1 cellular context compared by ENCODE assay signal in the genomic region with DNA sequence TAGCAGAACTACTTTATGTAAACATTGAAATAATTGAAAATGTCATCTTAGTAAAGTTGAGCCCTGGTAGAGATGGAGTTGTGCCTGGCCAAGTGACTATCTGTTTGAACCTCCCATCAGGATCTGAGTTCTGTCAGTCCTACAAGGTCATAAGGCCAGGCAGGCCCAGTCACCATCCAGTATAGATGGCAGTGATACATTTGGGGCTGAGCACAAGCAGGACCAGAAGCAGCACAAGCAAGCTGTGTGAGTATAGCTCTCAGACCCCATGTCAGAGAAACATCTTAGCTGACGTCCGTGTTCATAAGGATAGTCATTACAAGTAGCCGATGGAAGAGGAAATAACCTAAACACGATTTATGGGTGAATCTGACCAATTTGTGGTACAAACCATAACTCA.
TF ChIP-seq lines count a peak whose summit lies in the region.

No MANE protein-coding gene starts in this region.

TF ChIP-seq in IMR-90, 13 proteins besides CTCF, POLR2A, EP300 and RAD21:
- TF ChIP-seq FOS (IDR thresholded peaks at IDR 0.05; ENCODE audit: low read depth, low read length) (no peak), BHLHE40 (IDR thresholded peaks at IDR 0.05; ENCODE audit: low read depth, low read length) (no peak), MAZ (IDR thresholded peaks at IDR 0.05; ENCODE audit: borderline replicate concordance, low read depth, low read length) (no peak), CHD1 (IDR thresholded peaks at IDR 0.05; ENCODE audit: low read depth, low read length) (no peak), RFX5 (IDR thresholded peaks at IDR 0.05; ENCODE audit: low read depth, low read length) (no peak), CEBPB (IDR thresholded peaks at IDR 0.05; ENCODE audit: low read depth, low read length) (no peak), MXI1 (IDR thresholded peaks at IDR 0.05; ENCODE audit: borderline replicate concordance, low read depth, low read length) (no peak), NFE2L2 (IDR thresholded peaks at IDR 0.05; ENCODE audit: low read depth, low read length) (no peak), MAFK (IDR thresholded peaks at IDR 0.05; ENCODE audit: low read depth, low read length) (no peak)
- TF ChIP-seq, protein P1, sequence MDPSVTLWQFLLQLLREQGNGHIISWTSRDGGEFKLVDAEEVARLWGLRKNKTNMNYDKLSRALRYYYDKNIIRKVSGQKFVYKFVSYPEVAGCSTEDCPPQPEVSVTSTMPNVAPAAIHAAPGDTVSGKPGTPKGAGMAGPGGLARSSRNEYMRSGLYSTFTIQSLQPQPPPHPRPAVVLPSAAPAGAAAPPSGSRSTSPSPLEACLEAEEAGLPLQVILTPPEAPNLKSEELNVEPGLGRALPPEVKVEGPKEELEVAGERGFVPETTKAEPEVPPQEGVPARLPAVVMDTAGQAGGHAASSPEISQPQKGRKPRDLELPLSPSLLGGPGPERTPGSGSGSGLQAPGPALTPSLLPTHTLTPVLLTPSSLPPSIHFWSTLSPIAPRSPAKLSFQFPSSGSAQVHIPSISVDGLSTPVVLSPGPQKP (IDR thresholded peaks at IDR 0.05; ENCODE audit: borderline replicate concordance, low read depth, low read length), result no peak
- TF ChIP-seq, protein P2, sequence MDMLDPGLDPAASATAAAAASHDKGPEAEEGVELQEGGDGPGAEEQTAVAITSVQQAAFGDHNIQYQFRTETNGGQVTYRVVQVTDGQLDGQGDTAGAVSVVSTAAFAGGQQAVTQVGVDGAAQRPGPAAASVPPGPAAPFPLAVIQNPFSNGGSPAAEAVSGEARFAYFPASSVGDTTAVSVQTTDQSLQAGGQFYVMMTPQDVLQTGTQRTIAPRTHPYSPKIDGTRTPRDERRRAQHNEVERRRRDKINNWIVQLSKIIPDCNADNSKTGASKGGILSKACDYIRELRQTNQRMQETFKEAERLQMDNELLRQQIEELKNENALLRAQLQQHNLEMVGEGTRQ (IDR thresholded peaks at IDR 0.05; ENCODE audit: low read depth, low read length), result no peak
